29 cellular contexts compared by ENCODE assay signal in the genomic region with DNA sequence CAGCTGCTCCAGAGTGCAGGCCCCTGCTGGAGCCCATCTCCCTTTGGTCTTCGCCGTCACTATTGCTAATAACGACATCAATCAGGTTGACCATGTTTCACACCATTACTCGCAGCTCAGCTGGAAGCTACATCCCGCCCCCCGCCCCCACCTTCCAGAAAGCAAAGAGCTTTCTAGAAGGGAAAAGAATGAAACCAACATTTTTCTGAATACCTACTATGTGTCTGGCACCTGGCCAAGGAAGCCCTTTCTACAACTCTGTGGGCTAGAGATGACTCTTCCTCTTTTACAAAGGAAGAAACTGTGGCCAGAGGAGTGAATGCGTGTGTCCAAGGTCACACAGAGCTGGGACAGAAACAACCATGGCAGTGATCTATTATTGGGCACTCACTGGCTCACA. TPM values are rescaled to one million over a fixed set of nuclear protein-coding genes. Genes with fewer than 3 reads are reported as not detected.
"Had no signal": no experiment of that assay in that cellular context is flagged by ENCODE, and none has a peak within 500 bp of the region (broad histone marks: within the 10 kb centered on the region; RNA-seq: fewer than 3 reads in every experiment).

No MANE protein-coding gene starts in this region.

- H3K4me3 ChIP-seq: breast epithelium, cardiac muscle cell, colonic mucosa, gastrocnemius medialis, heart right ventricle had no signal

- DNase-seq: activated B cell treated with CpG ODN at 0.5 μM for 24 hours; activated CD4-positive, alpha-beta T cell treated with anti-CD3 and anti-CD28 coated beads for 48 hours; activated CD4-positive, alpha-beta T cell treated with anti-CD3 and anti-CD28 coated beads, Interleukin-2, amount 50 U/mL, for 1 hour; activated CD4-positive, alpha-beta T cell treated with anti-CD3 and anti-CD28 coated beads, Interleukin-2, amount 50 U/mL, for 48 hours; activated CD8-positive, alpha-beta memory T cell treated with anti-CD3 and anti-CD28 coated beads for 24 hours; activated CD8-positive, alpha-beta T cell treated with anti-CD3 and anti-CD28 coated beads for 36 hours; activated effector memory CD4-positive, alpha-beta T cell treated with Interleukin-2 at 50 U/mL for 16 hours; activated gamma-delta T cell treated with Interleukin-2 at 50 U/mL for 16 hours; activated naive CD4-positive, alpha-beta T cell treated with anti-CD3 and anti-CD28 coated beads, Interleukin-2, amount 50 U/mL, for 16 hours; activated naive CD4-positive, alpha-beta T cell treated with Interleukin-2 at 50 U/mL for 16 hours; activated T-cell treated with anti-CD3 and anti-CD28 coated beads, Interleukin-2, amount 50 U/mL, for 4 hours; aorta; central memory CD4-positive, alpha-beta T cell; cerebellar nuclear complex; colonic mucosa; effector CD8-positive, alpha-beta T cell; foreskin keratinocyte; gastrocnemius medialis; heart right ventricle; T-helper 1 cell; T-helper 17 cell; T1000 had no signal

- H3K36me3 ChIP-seq: breast epithelium, cardiac muscle cell, colonic mucosa, gastrocnemius medialis, heart right ventricle had no signal

- ATAC-seq: activated CD4-positive, CD25-positive, alpha-beta regulatory T cell treated with anti-CD3 and anti-CD28 coated beads, Interleukin-2, amount 50 U/mL, for 24 hours; activated CD8-positive, alpha-beta T cell treated with anti-CD3 and anti-CD28 coated beads for 36 hours; activated T-cell treated with anti-CD3 and anti-CD28 coated beads, Interleukin-2, amount 50 U/mL, for 4 hours; activated T-helper 17 cell treated with anti-CD3 and anti-CD28 coated beads, Interleukin-2, amount 50 U/mL, for 72 hours; esophagus mucosa; foreskin keratinocyte; gastrocnemius medialis; heart right ventricle; T-helper 17 cell had no signal

- H3K27ac ChIP-seq: breast epithelium, cardiac muscle cell, colonic mucosa, foreskin keratinocyte, gastrocnemius medialis, heart right ventricle, VCaP had no signal

- H3K4me1 ChIP-seq: breast epithelium, colonic mucosa, foreskin keratinocyte, gastrocnemius medialis had no signal

- H3K9me3 ChIP-seq: breast epithelium, colonic mucosa, gastrocnemius medialis, heart right ventricle had no signal

RNA-seq across cellular contexts. Expression of gene NKAIN1, which starts 5.4 kb away (rescaled TPM):
- total RNA-seq: activated B cell treated with CpG ODN at 0.5 μM for 24 hours; activated CD8-positive, alpha-beta T cell treated with anti-CD3 and anti-CD28 coated beads for 36 hours; activated T-helper 17 cell treated with anti-CD3 and anti-CD28 coated beads, Interleukin-2, amount 50 U/mL, for 72 hours; dermis microvascular lymphatic vessel endothelial cell; foreskin keratinocyte; T-helper 17 cell had no signal
- polyA plus RNA-seq: aorta, foreskin keratinocyte had no signal
